Comparison of ENCODE assay signal across 20 cellular contexts in the genomic region with DNA sequence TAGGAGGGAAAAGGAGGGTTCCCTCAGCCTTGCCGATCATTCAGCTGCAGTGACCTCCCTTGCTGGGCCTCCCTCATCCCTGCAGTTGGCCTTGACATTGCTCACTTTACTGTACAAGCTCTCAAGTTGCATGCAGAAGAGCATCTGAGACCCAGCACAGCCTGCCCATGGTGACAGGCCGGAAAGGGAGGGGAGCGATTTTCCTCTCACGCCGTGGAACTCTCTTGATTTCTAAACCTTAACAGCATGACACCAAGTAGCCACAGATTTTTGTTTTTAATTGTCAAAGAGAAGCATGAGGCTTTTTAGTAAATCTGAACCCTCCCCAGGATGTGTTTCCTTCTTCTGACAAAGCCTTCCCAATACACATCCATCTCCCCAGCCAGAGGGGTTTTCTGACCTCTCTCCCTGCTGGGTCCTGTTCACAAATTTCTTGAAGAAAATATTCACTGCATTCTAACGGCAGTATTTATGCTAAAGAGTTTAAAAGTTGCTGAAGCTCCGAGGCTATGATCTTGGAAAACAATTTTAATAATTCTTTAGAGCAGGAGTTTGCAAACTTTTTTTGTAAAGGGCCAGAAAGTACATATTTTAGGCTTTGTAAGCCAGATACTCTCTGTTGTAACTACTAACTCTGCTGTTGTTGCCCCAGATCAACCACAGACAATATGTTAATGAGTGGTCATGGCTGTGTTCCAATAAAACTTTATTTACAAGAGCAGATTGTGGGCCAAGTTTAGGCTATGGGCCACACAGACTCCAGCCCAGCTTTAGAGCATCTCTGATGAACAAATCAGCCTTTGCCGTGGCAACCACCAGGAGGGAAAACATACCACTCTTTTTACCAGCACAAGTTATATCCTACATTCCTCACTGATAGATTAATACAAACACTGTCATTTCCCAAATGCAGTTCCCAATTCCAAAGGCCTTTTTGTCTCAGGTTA. TPM values are rescaled to one million over a fixed set of nuclear protein-coding genes. Genes with fewer than 3 reads are reported as not detected.
DNase-seq lines count a peak whose midpoint lies in the region; ATAC-seq and TF ChIP-seq lines count a peak whose summit lies in the region.
"Had no signal": no experiment of that assay in that cellular context is flagged by ENCODE, and none has a peak within 500 bp of the region (broad histone marks: within the 10 kb centered on the region; RNA-seq: fewer than 3 reads in every experiment).

No MANE protein-coding gene starts in this region.

- ATAC-seq in left ventricle myocardium superior (no peak), lower lobe of right lung (no peak), HG03571 (IDR thresholded peaks at IDR 0.05; ENCODE audit: unreplicated experiment) (no peak), HG03159 (IDR thresholded peaks at IDR 0.05; ENCODE audit: unreplicated experiment) (no peak)
- ATAC-seq: HCT116; left colon; natural killer cell treated with Interleukin-12 subunit alpha and Interleukin-12 subunit beta and Interleukin-15 and Interleukin-18, amount 100 ng/mL, for 72 hours had no signal

- peaks cover 61% of the 10 kb centered on the region for H3K36me3 ChIP-seq in left ventricle myocardium inferior
- peaks cover 49% of the 10 kb centered on the region for H3K36me3 ChIP-seq in lower lobe of right lung
- H3K36me3 ChIP-seq: MG63, sigmoid colon, uterus had no signal

- DNase-seq in left ventricle myocardium inferior (no peak), left ventricle myocardium superior (no peak), chondrocyte (ENCODE audit: low spot score) (no peak), lower lobe of right lung (no peak), type B pancreatic cell (ENCODE audit: extremely low spot score, unreplicated experiment) (no peak), LoVo (ENCODE audit: low spot score) (no peak)
- DNase-seq: GDM1; heart left ventricle; left colon; MG63; NCI-H187 treated with DMSO at 0.1 percent for 48 hours; NCI-H526 treated with DMSO at 0.1 percent for 48 hours; sigmoid colon; stimulated activated naive CD4-positive, alpha-beta T cell; uterus had no signal

- H3K9me3 Mint-ChIP-seq in chondrocyte (ENCODE audit: low read depth) (no peaks in the 10 kb centered on the region), type B pancreatic cell (no peaks in the 10 kb centered on the region)
- H3K9me3 Mint-ChIP-seq: natural killer cell treated with Interleukin-12 subunit alpha and Interleukin-12 subunit beta and Interleukin-15 and Interleukin-18, amount 100 ng/mL, for 72 hours had no signal

- H3K27me3 Mint-ChIP-seq in chondrocyte (ENCODE audit: low read depth) (no peaks in the 10 kb centered on the region), type B pancreatic cell (no peaks in the 10 kb centered on the region)

- H3K4me3 Mint-ChIP-seq in chondrocyte (ENCODE audit: unreplicated experiment) (no peak overlapping the region), type B pancreatic cell (peak overlapping the region; percentile 35)
- H3K4me3 Mint-ChIP-seq: natural killer cell treated with Interleukin-12 subunit alpha and Interleukin-12 subunit beta and Interleukin-15 and Interleukin-18, amount 100 ng/mL, for 72 hours had no signal

- H3K4me3 ChIP-seq in left ventricle myocardium inferior (no peak overlapping the region), lower lobe of right lung (no peak overlapping the region)
- H3K4me3 ChIP-seq: heart left ventricle, MG63, sigmoid colon, uterus had no signal

- peak overlapping the region; percentile 69 for H3K27ac ChIP-seq in left ventricle myocardium inferior (replicated peaks)
- peak overlapping the region; percentile 38 for H3K27ac ChIP-seq in lower lobe of right lung
- H3K27ac ChIP-seq: HL-60, sigmoid colon, uterus had no signal

- intact Hi-C loops in left ventricle myocardium inferior (cut with micrococcal nuclease) (no loop called here), left ventricle myocardium superior (cut with micrococcal nuclease) (no loop called here), lower lobe of right lung (cut with DNase I) (no loop called here)

- H3K4me1 Mint-ChIP-seq in chondrocyte (ENCODE audit: low read depth) (peaks cover 78% of the 10 kb centered on the region), type B pancreatic cell (ENCODE audit: unreplicated experiment) (peaks cover 53% of the 10 kb centered on the region)

- H3K27me3 ChIP-seq in left ventricle myocardium inferior (ENCODE audit: low read depth) (no peaks in the 10 kb centered on the region), lower lobe of right lung (ENCODE audit: low read depth) (no peaks in the 10 kb centered on the region)
- H3K27me3 ChIP-seq: heart left ventricle, MG63, sigmoid colon, uterus had no signal

- peaks cover 71% of the 10 kb centered on the region for H3K4me1 ChIP-seq in left ventricle myocardium inferior
- peaks cover 63% of the 10 kb centered on the region for H3K4me1 ChIP-seq in lower lobe of right lung
- H3K4me1 ChIP-seq: sigmoid colon, uterus had no signal

- H3K27ac Mint-ChIP-seq in chondrocyte (ENCODE audit: unreplicated experiment): peak overlapping the region; percentile 87
- no peak overlapping the region for H3K27ac Mint-ChIP-seq in type B pancreatic cell
- H3K27ac Mint-ChIP-seq: natural killer cell treated with Interleukin-12 subunit alpha and Interleukin-12 subunit beta and Interleukin-15 and Interleukin-18, amount 100 ng/mL, for 72 hours had no signal

- no peak for TF ChIP-seq CTCF in left ventricle myocardium inferior (IDR thresholded peaks at IDR 0.05; ENCODE audit: borderline replicate concordance)
- no peak for TF ChIP-seq CTCF in chondrocyte (IDR thresholded peaks at IDR 0.05)
- no peak for TF ChIP-seq CTCF in lower lobe of right lung (IDR thresholded peaks at IDR 0.05)
- TF ChIP-seq CTCF in type B pancreatic cell (conservative IDR thresholded peaks at IDR 0.05): no peak

- H3K9me3 ChIP-seq in left ventricle myocardium inferior (replicated peaks) (no peaks in the 10 kb centered on the region), lower lobe of right lung (no peaks in the 10 kb centered on the region)
- H3K9me3 ChIP-seq: heart left ventricle, MG63, sigmoid colon, uterus had no signal

- H3K36me3 Mint-ChIP-seq in chondrocyte (ENCODE audit: low read depth): peaks cover 74% of the 10 kb centered on the region
- peaks cover 21% of the 10 kb centered on the region for H3K36me3 Mint-ChIP-seq in type B pancreatic cell
- H3K36me3 Mint-ChIP-seq: natural killer cell treated with Interleukin-12 subunit alpha and Interleukin-12 subunit beta and Interleukin-15 and Interleukin-18, amount 100 ng/mL, for 72 hours had no signal

RNA-seq across cellular contexts. Expression of a gene that starts 34.8 kb away (rescaled TPM):
- 72.9 TPM for total RNA-seq in left ventricle myocardium inferior
- total RNA-seq in left ventricle myocardium superior: 37.9 TPM
- total RNA-seq in chondrocyte: 260 to 268 TPM (median 263 TPM) in 3 replicates
- 93.6 TPM for total RNA-seq in lower lobe of right lung
- 12.8 and 33.1 TPM in 2 replicates for total RNA-seq in type B pancreatic cell (ENCODE audit: low replicate concordance)
